Comparison of ENCODE assay signal across 8 cellular contexts in genomic region chr22:41939981-41940852, GRCh38. TPM values are rescaled to one million over a fixed set of nuclear protein-coding genes. Genes with fewer than 3 reads are reported as not detected.
DNase-seq lines count a peak whose midpoint lies in the region; ATAC-seq, FAIRE-seq and TF ChIP-seq lines count a peak whose summit lies in the region.

No MANE protein-coding gene starts in this region.

- no peaks in the 10 kb centered on the region for H4K20me1 ChIP-seq in hepatocyte (ENCODE audit: insufficient read depth, poor library complexity, severe bottlenecking)

- no peaks in the 10 kb centered on the region for H3K9me3 ChIP-seq in hepatocyte (ENCODE audit: low read depth)

- no peak for TF ChIP-seq CTCF in LNCaP clone FGC (IDR thresholded peaks at IDR 0.05; ENCODE audit: control insufficient read depth, extremely low read depth, insufficient read depth)
- TF ChIP-seq CTCF in hepatocyte (IDR thresholded peaks at IDR 0.05; ENCODE audit: poor library complexity) = no peak
- TF ChIP-seq CTCF in foreskin fibroblast (IDR thresholded peaks at IDR 0.05; ENCODE audit: low read depth, low read length) = no peak

- TF ChIP-seq POLR2A in GM12891 (IDR thresholded peaks at IDR 0.05; ENCODE audit: low read depth, low read length) = peak; percentile 91

- ATAC-seq in GM21515 (IDR thresholded peaks at IDR 0.05; ENCODE audit: unreplicated experiment) = peak; percentile 46

- no peak overlapping the region for H3K4me2 ChIP-seq in hepatocyte

- H3K9me2 ChIP-seq in hepatocyte (replicated peaks; ENCODE audit: insufficient read depth) = no peaks in the 10 kb centered on the region

- DNase-seq in GM12891 (ENCODE audit: insufficient read length, low spot score) (no peak), LNCaP clone FGC (ENCODE audit: low read depth) (peak; percentile 90), activated T-cell treated with anti-CD3 and anti-CD28 coated beads for 24 hours (ENCODE audit: low read depth) (peak; percentile 91), hepatocyte (ENCODE audit: low spot score) (no peak), NCI-H226 (no peak), foreskin fibroblast (no peak)
- DNase-seq in stimulated activated CD4-positive, alpha-beta T cell treated with anti-CD3 and anti-CD28 coated beads, TNF-alpha, amount 100 ng/mL, for 48 hours (ENCODE audit: low read depth in 3 of 3) = peak; percentile 90 to 95 (median 90)

- 79% methylated on average over 12 of the region's 13 CpGs for WGBS in hepatocyte (ENCODE audit: low lambda C conversion rate, missing lambda C conversion rate)

- H3K4me3 ChIP-seq in LNCaP clone FGC (ENCODE audit: low read depth, low read length) = peak overlapping the region; percentile 42
- H3K4me3 ChIP-seq in hepatocyte = no peak overlapping the region
- no peak overlapping the region for H3K4me3 ChIP-seq in foreskin fibroblast (ENCODE audit: low read depth in 1 of 2, low read length in 2 of 2)

- H3K36me3 ChIP-seq in hepatocyte (replicated peaks; ENCODE audit: insufficient read depth, low read depth) = no peaks in the 10 kb centered on the region

- no peaks in the 10 kb centered on the region for H3K4me1 ChIP-seq in hepatocyte (ENCODE audit: insufficient read depth)

- H2AFZ ChIP-seq in hepatocyte = no peak overlapping the region

- H3K27ac ChIP-seq in hepatocyte = peak overlapping the region; percentile 75

- no peaks in the 10 kb centered on the region for H3K27me3 ChIP-seq in hepatocyte

- peaks cover 2% of the 10 kb centered on the region for H3K79me2 ChIP-seq in hepatocyte

- peak; percentile 99 for FAIRE-seq in GM12891 (lab: Jason Lieb, UNC)

TF ChIP-seq in GM12891, 5 proteins besides CTCF, POLR2A, EP300 and RAD21:
- TF ChIP-seq SPI1 (IDR thresholded peaks at IDR 0.05; ENCODE audit: low read depth, low read length) (peak; percentile 62), PAX5 (IDR thresholded peaks at IDR 0.05; ENCODE audit: insufficient read depth, low read length, severe bottlenecking) (no peak), TAF1 (IDR thresholded peaks at IDR 0.05; ENCODE audit: low read depth, low read length) (peak; percentile 48; the same call in 1 of the 2 replicates), POLR2AphosphoS5 (IDR thresholded peaks at IDR 0.05; ENCODE audit: low read depth, low read length) (peak; percentile 86; the same call in 1 of the 2 replicates), POU2F2 (IDR thresholded peaks at IDR 0.05; ENCODE audit: low read depth, low read length) (peak; percentile 19; the same call in 1 of the 2 replicates)

RNA-seq across cellular contexts. Expression of gene CENPM, which starts 6.7 kb away (rescaled TPM):
- polyA plus RNA-seq in GM12891 (2012; ENCODE audit: low read depth, missing spikeins) = 45.1 TPM
- total RNA-seq in hepatocyte = 6.7 and 8.1 TPM in 2 replicates
- 13.4 and 14.9 TPM in 2 replicates for polyA plus RNA-seq in hepatocyte

RNA-seq across cellular contexts. Expression of gene TNFRSF13C, which starts 13.6 kb away (rescaled TPM):
- 29.1 TPM for polyA plus RNA-seq in GM12891 (2012; ENCODE audit: low read depth, missing spikeins)
- total RNA-seq in hepatocyte = 0.07 and 0.12 TPM in 2 replicates
- 0.18 and 0.52 TPM in 2 replicates for polyA plus RNA-seq in hepatocyte

RNA-seq across cellular contexts. Expression of gene SHISA8, which starts 25.3 kb away (rescaled TPM):
- 3.2 TPM for polyA plus RNA-seq in GM12891 (2012; ENCODE audit: low read depth, missing spikeins)
- not detected in 2 replicates for total RNA-seq in hepatocyte
- polyA plus RNA-seq in hepatocyte = 0.33 TPM in 1 of 2 replicates, not detected in the other

RNA-seq across cellular contexts. Expression of gene SEPTIN3, which starts 29.0 kb away (rescaled TPM):
- 0.71 TPM for polyA plus RNA-seq in GM12891 (2012; ENCODE audit: low read depth, missing spikeins)
- total RNA-seq in hepatocyte = 1.5 and 2.2 TPM in 2 replicates
- polyA plus RNA-seq in hepatocyte = 1.5 and 1.6 TPM in 2 replicates

Comparison
In these comparisons a context has a peak if more than half of its experiments do, and no peak if none do; other contexts are left out.
1. DNase-seq: peak in LNCaP clone FGC (single experiment), activated T-cell treated with anti-CD3 and anti-CD28 coated beads for 24 hours (single experiment) and stimulated activated CD4-positive, alpha-beta T cell treated with anti-CD3 and anti-CD28 coated beads, TNF-alpha, amount 100 ng/mL, for 48 hours (3 of 3); none in GM12891 (single experiment), hepatocyte (single experiment), NCI-H226 (single experiment) and foreskin fibroblast (0 of 2).